ENCODE assay signal across 8 cellular contexts in the genomic region with DNA sequence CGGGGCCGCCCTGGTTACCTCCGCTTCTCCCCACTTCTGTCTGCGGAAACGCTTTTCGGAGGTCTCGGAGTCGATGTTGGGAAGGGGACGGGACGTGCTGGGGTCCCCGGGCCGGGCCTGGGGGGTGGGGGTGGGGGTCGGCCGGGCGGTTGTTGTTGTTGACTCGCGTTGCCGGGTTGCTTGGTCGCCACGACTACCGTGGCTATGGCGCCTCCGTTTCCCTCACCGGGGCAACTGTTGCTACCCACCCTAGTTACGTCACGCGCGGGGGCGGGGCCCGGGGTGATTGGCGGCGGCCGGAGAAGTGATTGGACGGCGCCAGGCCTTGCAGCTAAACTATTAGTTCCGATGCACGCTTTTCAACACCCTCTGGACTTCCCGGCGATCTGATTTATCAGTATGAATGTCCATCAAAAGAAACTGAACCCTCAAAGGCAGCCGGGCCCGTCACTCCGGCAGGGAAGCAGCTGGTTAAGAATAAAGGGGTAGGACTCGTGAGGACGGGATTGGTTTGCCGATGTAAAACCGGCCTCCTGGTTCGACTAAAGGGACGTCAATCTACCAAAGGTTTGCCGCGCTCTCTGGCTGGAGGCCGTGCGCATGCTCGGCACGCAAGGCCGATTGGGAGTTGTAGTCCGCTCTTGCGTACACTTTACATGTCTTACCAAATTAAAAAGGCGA. TPM values are rescaled to one million over a fixed set of nuclear protein-coding genes. Genes with fewer than 3 reads are reported as not detected.
DNase-seq lines count a peak whose midpoint lies in the region; ATAC-seq, FAIRE-seq and TF ChIP-seq lines count a peak whose summit lies in the region.

RFX1 (minus strand) TSS at position 236 of the 681 bp plus-strand sequence. CDS start 12,477 bp downstream, outside the sequence.

- peak within 1 kb of the TSS; percentile 91 to 98 (median 96) for H3K4me3 Mint-ChIP-seq in CD4-positive, alpha-beta memory T cell

- intact Hi-C loops in CD4-positive, alpha-beta memory T cell (cut with micrococcal nuclease), result loop anchor here (1.0 to 2.0 kb wide), 8 partner anchors 20 to 853 kb away; partner anchors contain the start of genes BRME1, CC2D1A and DCAF15
- intact Hi-C loops in lower lobe of right lung (cut with DNase I), result no loop called here

- H3K9me3 ChIP-seq in CD4-positive, alpha-beta memory T cell (ENCODE audit: control insufficient read depth in 1 of 2, low read length in 2 of 2), result no peaks in the 10 kb centered on the region
- H3K9me3 ChIP-seq in lower lobe of right lung, result no peaks in the 10 kb centered on the region

- peaks cover 0 to 2% of the 10 kb centered on the region in 2 donors for H3K27me3 Mint-ChIP-seq in CD4-positive, alpha-beta memory T cell

- H3K36me3 ChIP-seq in CD4-positive, alpha-beta memory T cell (ENCODE audit: insufficient read depth, low read length), result no peaks in the 10 kb centered on the region
- no peaks in the 10 kb centered on the region for H3K36me3 ChIP-seq in lower lobe of right lung

- POLR2A ChIA-PET in CD4-positive, alpha-beta memory T cell (lab: Charles Lee; ENCODE audit: partially characterized antibody), result interaction anchor here (0.5 to 8.0 kb wide), 39 partner anchors 8 to 1517 kb away, joined by 3 to 225 read pairs (median 5); partner anchors contain the start of genes ADGRE5, ASF1B, DCAF15 and IL27RA
- POLR2A ChIA-PET in activated CD8-positive, alpha-beta memory T cell treated with anti-CD3 and anti-CD28 coated beads for 36 hours (lab: Charles Lee), result interaction anchor here (0.6 to 3.8 kb wide), 7 partner anchors 19 to 354 kb away, joined by 3 to 19 read pairs (median 5); partner anchors contain the start of genes ASF1B, DCAF15 and IL27RA

- peaks cover 0 to 2% (median 0%) of the 10 kb centered on the region in 8 donors for H3K9me3 Mint-ChIP-seq in CD4-positive, alpha-beta memory T cell

- peak; percentile 93 for FAIRE-seq in HTR-8/SVneo (lab: Jason Lieb, UNC)

- peaks cover 47% of the 10 kb centered on the region for H3K4me1 ChIP-seq in CD4-positive, alpha-beta memory T cell (ENCODE audit: insufficient read depth, low read length)
- peaks cover 32% of the 10 kb centered on the region for H3K4me1 ChIP-seq in lower lobe of right lung

- peaks cover 29 to 52% (median 39%) of the 10 kb centered on the region in 4 donors for H3K4me1 Mint-ChIP-seq in CD4-positive, alpha-beta memory T cell

- peak; percentile 100 for DNase-seq in CD4-positive, alpha-beta memory T cell
- DNase-seq in HTR-8/SVneo (ENCODE audit: insufficient read length, low spot score) (peak; percentile 99), NOMO-1 treated with DMSO at 0.1 percent for 48 hours (lab: John Stamatoyannopoulos, UW; ENCODE audit: unreplicated experiment) (peak; percentile 100), lower lobe of right lung (peak; percentile 100)
- peak; percentile 100 for DNase-seq in effector CD4-positive, alpha-beta T cell
- peak; percentile 100 for DNase-seq in stimulated activated CD4-positive, alpha-beta T cell treated with anti-CD3 and anti-CD28 coated beads, TNF-alpha, amount 100 ng/mL, for 24 hours (ENCODE audit: low read depth in 3 of 3)

- peak within 1 kb of the TSS; percentile 99 for H3K27ac ChIP-seq in CD4-positive, alpha-beta memory T cell (ENCODE audit: low read depth, low read length)
- peak within 1 kb of the TSS; percentile 100 for H3K27ac ChIP-seq in lower lobe of right lung

- peak; percentile 67 for ATAC-seq in GM21381 (IDR thresholded peaks at IDR 0.05; ENCODE audit: unreplicated experiment)
- ATAC-seq in lower lobe of right lung, result peak; percentile 91 to 94

- H3K36me3 Mint-ChIP-seq in CD4-positive, alpha-beta memory T cell, result peaks cover 0 to 8% of the 10 kb centered on the region in 2 donors

- CTCF ChIA-PET in CD4-positive, alpha-beta memory T cell (lab: Charles Lee; ENCODE audit: partially characterized antibody), result interaction anchor here (1.0 to 1.7 kb wide), 4 partner anchors 13 to 41 kb away, joined by 4 to 5 read pairs (median 4); partner anchors contain the start of gene IL27RA
- CTCF ChIA-PET in activated CD8-positive, alpha-beta memory T cell treated with anti-CD3 and anti-CD28 coated beads for 36 hours (lab: Charles Lee), result interaction anchor here (0.5 to 2.3 kb wide), 6 partner anchors 26 to 362 kb away, joined by 3 to 5 read pairs (median 4); partner anchors contain the start of genes DCAF15 and IL27RA

- H3K27ac Mint-ChIP-seq in CD4-positive, alpha-beta memory T cell, result peak within 1 kb of the TSS; percentile 97 to 100 (median 100)

- no peaks in the 10 kb centered on the region for H3K27me3 ChIP-seq in CD4-positive, alpha-beta memory T cell (ENCODE audit: insufficient read depth, low read length)
- H3K27me3 ChIP-seq in lower lobe of right lung (ENCODE audit: low read depth), result no peaks in the 10 kb centered on the region

- TF ChIP-seq CTCF in lower lobe of right lung (IDR thresholded peaks at IDR 0.05), result no peak

- H3K4me3 ChIP-seq in CD4-positive, alpha-beta memory T cell (ENCODE audit: low read length in 2 of 2), result peak within 1 kb of the TSS; percentile 58 to 82
- H3K4me3 ChIP-seq in lower lobe of right lung, result peak within 1 kb of the TSS; percentile 67

RNA-seq across cellular contexts. Expression of gene RFX1, which starts in this region (rescaled TPM):
- total RNA-seq in CD4-positive, alpha-beta memory T cell, result 10 to 100 TPM; 17.4 to 17.8 TPM
- polyA plus RNA-seq in CD4-positive, alpha-beta memory T cell, result 1 to 10 TPM in 1 of 2 donors, not detected in 1; 2.5 TPM
- 10 to 100 TPM; 11.8 to 12.5 TPM for total RNA-seq in activated CD8-positive, alpha-beta memory T cell treated with anti-CD3 and anti-CD28 coated beads for 36 hours
- total RNA-seq in lower lobe of right lung, result 17.8 TPM

Comparison
In these comparisons a context has a peak if more than half of its experiments do, and no peak if none do; other contexts are left out.
1. Peak in every context shown above with its lines: DNase-seq, ATAC-seq, H3K4me3 ChIP-seq and H3K27ac ChIP-seq.